ENCODE assay signal across 8 cellular contexts in genomic region chr4:48909697-48910096, GRCh38. TPM values are rescaled to one million over a fixed set of nuclear protein-coding genes. Genes with fewer than 3 reads are reported as not detected.
DNase-seq lines count a peak whose midpoint lies in the region; ATAC-seq and TF ChIP-seq lines count a peak whose summit lies in the region.

No MANE protein-coding gene starts in this region.

- TF ChIP-seq CTCF in retinal pigment epithelial cell (conservative IDR thresholded peaks at IDR 0.05; ENCODE audit: low read depth, low read length) = no peak

- DNase-seq in Daoy (ENCODE audit: low read depth) (peak; percentile 96), RPMI7951 (ENCODE audit: low read depth) (peak; percentile 95), astrocyte of the hippocampus (ENCODE audit: low read depth, low spot score) (peak; percentile 97), retinal pigment epithelial cell (ENCODE audit: low read depth) (peak; percentile 94), superior temporal gyrus (ENCODE audit: extremely low spot score) (no peak)
- no peak for DNase-seq in effector CD8-positive, alpha-beta T cell (lab: John Stamatoyannopoulos, UW)

- ATAC-seq in GM21529 (IDR thresholded peaks at IDR 0.05; ENCODE audit: unreplicated experiment) (no peak), HG02678 (IDR thresholded peaks at IDR 0.05; ENCODE audit: unreplicated experiment) (no peak)

- no peak overlapping the region for H3K4me3 ChIP-seq in retinal pigment epithelial cell (ENCODE audit: low read length)

RNA-seq across cellular contexts. Expression of gene OCIAD2, which starts 3.1 kb away (rescaled TPM):
- 83.1 and 106 TPM in 2 replicates for total RNA-seq in Daoy (2014; rRNA removed; shearing (Covaris generic))
- total RNA-seq in RPMI7951 (2014; rRNA removed; shearing (Covaris generic)) = 20.5 and 40.0 TPM in 2 replicates

Comparison
In these comparisons a context has a peak if more than half of its experiments do, and no peak if none do; other contexts are left out.
1. DNase-seq: peak in Daoy (single experiment), RPMI7951 (single experiment), astrocyte of the hippocampus (single experiment) and retinal pigment epithelial cell (single experiment); none in superior temporal gyrus (single experiment) and effector CD8-positive, alpha-beta T cell (single experiment).